3 cellular contexts compared by ENCODE assay signal in the genomic region with DNA sequence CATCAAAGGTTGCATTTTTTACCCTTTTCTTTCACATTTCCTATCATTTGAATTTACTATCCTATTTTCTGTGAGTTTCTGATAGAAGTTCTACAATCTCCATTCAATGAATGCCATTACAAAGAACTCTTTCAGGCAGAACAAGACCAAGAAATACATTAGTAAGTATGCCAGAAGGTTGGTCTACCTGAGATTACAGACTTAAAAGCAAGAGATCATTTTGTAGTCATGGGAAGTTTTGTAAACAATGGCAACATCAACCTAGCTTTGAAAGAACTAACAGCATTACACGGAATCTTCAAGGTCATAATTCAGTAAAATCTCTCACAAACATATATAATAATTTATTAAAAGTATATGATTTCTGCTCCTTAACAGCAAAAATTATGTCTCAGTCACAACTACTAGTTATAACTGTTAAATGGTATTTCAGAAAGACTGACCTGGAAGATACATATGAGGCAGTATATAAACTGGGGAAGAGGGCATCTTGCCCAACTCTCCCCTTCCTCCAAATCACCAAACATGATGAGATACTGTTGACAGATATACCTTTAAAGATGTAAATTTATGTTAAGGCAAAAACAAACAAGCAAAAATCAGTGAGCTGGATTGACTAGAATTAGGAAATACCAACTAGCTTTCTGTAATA.
TF ChIP-seq lines count a peak whose summit lies in the region.

No MANE protein-coding gene starts in this region.

TF ChIP-seq in A549, 52 proteins besides CTCF, POLR2A, EP300 and RAD21:
- no peak for TF ChIP-seq POLR2AphosphoS2 (conservative IDR thresholded peaks at IDR 0.05; ENCODE audit: low read length)
- TF ChIP-seq PHF8 (IDR thresholded peaks at IDR 0.05; ENCODE audit: borderline replicate concordance, low read depth), result no peak
- TF ChIP-seq EHF (CRISPR knock-in tag; IDR thresholded peaks at IDR 0.05), result no peak
TF ChIP-seq in A549: peak in this region for 0.

TF ChIP-seq in H1, 55 proteins besides CTCF, POLR2A, EP300 and RAD21:
- TF ChIP-seq TCF12 (IDR thresholded peaks at IDR 0.05; ENCODE audit: low read depth, low read length) (no peak), SP4 (IDR thresholded peaks at IDR 0.05; ENCODE audit: low read length) (no peak), CTBP2 (IDR thresholded peaks at IDR 0.05; ENCODE audit: borderline replicate concordance, insufficient read depth, insufficient read length, low read length) (no peak), ASH2L (IDR thresholded peaks at IDR 0.05; ENCODE audit: low read length) (no peak), RNF2 (IDR thresholded peaks at IDR 0.05; ENCODE audit: borderline replicate concordance, low read depth, low read length, missing control alignments, poor library complexity, severe bottlenecking) (no peak), SP1 (IDR thresholded peaks at IDR 0.05; ENCODE audit: low read depth, low read length) (no peak), CBX5 (IDR thresholded peaks at IDR 0.05; ENCODE audit: low read depth, low read length) (no peak), RBBP5 (IDR thresholded peaks at IDR 0.05; ENCODE audit: borderline replicate concordance, low read depth, low read length) (no peak), TBP (IDR thresholded peaks at IDR 0.05; ENCODE audit: low read depth, low read length) (no peak), GTF2F1 (IDR thresholded peaks at IDR 0.05; ENCODE audit: borderline replicate concordance, low read depth, low read length) (no peak), POLR2AphosphoS5 (IDR thresholded peaks at IDR 0.05; ENCODE audit: low read depth, low read length) (no peak), JUND (IDR thresholded peaks at IDR 0.05; ENCODE audit: low read length) (no peak)

TF ChIP-seq in liver, 16 proteins besides CTCF, POLR2A, EP300 and RAD21:
- TF ChIP-seq HNF4A (conservative IDR thresholded peaks at IDR 0.05), result peak; percentile 10 to 33
- TF ChIP-seq, protein P1, sequence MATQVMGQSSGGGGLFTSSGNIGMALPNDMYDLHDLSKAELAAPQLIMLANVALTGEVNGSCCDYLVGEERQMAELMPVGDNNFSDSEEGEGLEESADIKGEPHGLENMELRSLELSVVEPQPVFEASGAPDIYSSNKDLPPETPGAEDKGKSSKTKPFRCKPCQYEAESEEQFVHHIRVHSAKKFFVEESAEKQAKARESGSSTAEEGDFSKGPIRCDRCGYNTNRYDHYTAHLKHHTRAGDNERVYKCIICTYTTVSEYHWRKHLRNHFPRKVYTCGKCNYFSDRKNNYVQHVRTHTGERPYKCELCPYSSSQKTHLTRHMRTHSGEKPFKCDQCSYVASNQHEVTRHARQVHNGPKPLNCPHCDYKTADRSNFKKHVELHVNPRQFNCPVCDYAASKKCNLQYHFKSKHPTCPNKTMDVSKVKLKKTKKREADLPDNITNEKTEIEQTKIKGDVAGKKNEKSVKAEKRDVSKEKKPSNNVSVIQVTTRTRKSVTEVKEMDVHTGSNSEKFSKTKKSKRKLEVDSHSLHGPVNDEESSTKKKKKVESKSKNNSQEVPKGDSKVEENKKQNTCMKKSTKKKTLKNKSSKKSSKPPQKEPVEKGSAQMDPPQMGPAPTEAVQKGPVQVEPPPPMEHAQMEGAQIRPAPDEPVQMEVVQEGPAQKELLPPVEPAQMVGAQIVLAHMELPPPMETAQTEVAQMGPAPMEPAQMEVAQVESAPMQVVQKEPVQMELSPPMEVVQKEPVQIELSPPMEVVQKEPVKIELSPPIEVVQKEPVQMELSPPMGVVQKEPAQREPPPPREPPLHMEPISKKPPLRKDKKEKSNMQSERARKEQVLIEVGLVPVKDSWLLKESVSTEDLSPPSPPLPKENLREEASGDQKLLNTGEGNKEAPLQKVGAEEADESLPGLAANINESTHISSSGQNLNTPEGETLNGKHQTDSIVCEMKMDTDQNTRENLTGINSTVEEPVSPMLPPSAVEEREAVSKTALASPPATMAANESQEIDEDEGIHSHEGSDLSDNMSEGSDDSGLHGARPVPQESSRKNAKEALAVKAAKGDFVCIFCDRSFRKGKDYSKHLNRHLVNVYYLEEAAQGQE (IDR thresholded peaks at IDR 0.05), result no peak
TF ChIP-seq in liver: peak in this region for 1.
